ENCODE assay signal across 1 cellular context in the genomic region with DNA sequence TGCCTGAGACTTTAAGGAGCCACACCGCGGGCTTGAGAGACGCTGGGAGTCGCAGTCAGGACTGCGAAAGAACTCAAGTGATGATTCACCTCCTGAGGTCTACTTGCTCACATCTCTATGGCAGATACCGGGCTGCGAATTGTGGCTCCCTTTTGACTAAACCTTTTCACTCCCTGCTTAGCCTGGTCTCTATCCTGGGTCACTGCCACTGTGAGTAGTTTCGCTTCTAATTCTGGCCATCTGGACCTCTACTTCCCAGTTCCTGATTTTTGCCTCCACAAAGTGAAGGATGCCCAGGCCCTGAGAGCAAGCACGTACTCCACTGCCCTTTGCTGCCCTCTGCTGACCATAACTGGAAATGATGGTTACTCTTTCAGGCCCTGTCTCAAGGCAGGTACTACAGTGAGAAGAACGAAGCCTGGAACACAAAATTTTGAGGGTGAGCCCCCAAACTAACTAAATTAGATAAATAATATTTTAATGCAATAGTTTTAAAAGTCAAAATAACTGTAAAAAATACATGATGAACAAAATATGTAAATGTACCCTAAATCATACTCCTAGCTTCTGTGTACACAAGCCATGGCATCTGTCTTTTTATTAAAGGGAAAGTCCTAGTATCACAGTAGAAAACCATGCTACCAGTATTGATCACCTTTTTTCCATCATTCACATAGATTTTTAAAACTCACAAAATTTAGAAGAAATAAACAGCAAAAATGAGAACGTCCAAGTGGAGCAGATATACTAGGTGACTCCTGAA.
TF ChIP-seq lines count a peak whose summit lies in the region.

No MANE protein-coding gene starts in this region.

TF ChIP-seq in GM23338, 12 proteins besides CTCF, POLR2A, EP300 and RAD21 (continued from another document):
- TF ChIP-seq, protein P1, sequence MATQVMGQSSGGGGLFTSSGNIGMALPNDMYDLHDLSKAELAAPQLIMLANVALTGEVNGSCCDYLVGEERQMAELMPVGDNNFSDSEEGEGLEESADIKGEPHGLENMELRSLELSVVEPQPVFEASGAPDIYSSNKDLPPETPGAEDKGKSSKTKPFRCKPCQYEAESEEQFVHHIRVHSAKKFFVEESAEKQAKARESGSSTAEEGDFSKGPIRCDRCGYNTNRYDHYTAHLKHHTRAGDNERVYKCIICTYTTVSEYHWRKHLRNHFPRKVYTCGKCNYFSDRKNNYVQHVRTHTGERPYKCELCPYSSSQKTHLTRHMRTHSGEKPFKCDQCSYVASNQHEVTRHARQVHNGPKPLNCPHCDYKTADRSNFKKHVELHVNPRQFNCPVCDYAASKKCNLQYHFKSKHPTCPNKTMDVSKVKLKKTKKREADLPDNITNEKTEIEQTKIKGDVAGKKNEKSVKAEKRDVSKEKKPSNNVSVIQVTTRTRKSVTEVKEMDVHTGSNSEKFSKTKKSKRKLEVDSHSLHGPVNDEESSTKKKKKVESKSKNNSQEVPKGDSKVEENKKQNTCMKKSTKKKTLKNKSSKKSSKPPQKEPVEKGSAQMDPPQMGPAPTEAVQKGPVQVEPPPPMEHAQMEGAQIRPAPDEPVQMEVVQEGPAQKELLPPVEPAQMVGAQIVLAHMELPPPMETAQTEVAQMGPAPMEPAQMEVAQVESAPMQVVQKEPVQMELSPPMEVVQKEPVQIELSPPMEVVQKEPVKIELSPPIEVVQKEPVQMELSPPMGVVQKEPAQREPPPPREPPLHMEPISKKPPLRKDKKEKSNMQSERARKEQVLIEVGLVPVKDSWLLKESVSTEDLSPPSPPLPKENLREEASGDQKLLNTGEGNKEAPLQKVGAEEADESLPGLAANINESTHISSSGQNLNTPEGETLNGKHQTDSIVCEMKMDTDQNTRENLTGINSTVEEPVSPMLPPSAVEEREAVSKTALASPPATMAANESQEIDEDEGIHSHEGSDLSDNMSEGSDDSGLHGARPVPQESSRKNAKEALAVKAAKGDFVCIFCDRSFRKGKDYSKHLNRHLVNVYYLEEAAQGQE (IDR thresholded peaks at IDR 0.05; ENCODE audit: unreplicated experiment): no peak
- no peak for TF ChIP-seq EZH2 (IDR thresholded peaks at IDR 0.05; ENCODE audit: low read depth, unreplicated experiment)
- TF ChIP-seq JUNB (IDR thresholded peaks at IDR 0.05; ENCODE audit: unreplicated experiment): no peak
- TF ChIP-seq CREB1 (CRISPR knock-in tag; IDR thresholded peaks at IDR 0.05; ENCODE audit: low read depth): no peak
- TF ChIP-seq, protein P2, sequence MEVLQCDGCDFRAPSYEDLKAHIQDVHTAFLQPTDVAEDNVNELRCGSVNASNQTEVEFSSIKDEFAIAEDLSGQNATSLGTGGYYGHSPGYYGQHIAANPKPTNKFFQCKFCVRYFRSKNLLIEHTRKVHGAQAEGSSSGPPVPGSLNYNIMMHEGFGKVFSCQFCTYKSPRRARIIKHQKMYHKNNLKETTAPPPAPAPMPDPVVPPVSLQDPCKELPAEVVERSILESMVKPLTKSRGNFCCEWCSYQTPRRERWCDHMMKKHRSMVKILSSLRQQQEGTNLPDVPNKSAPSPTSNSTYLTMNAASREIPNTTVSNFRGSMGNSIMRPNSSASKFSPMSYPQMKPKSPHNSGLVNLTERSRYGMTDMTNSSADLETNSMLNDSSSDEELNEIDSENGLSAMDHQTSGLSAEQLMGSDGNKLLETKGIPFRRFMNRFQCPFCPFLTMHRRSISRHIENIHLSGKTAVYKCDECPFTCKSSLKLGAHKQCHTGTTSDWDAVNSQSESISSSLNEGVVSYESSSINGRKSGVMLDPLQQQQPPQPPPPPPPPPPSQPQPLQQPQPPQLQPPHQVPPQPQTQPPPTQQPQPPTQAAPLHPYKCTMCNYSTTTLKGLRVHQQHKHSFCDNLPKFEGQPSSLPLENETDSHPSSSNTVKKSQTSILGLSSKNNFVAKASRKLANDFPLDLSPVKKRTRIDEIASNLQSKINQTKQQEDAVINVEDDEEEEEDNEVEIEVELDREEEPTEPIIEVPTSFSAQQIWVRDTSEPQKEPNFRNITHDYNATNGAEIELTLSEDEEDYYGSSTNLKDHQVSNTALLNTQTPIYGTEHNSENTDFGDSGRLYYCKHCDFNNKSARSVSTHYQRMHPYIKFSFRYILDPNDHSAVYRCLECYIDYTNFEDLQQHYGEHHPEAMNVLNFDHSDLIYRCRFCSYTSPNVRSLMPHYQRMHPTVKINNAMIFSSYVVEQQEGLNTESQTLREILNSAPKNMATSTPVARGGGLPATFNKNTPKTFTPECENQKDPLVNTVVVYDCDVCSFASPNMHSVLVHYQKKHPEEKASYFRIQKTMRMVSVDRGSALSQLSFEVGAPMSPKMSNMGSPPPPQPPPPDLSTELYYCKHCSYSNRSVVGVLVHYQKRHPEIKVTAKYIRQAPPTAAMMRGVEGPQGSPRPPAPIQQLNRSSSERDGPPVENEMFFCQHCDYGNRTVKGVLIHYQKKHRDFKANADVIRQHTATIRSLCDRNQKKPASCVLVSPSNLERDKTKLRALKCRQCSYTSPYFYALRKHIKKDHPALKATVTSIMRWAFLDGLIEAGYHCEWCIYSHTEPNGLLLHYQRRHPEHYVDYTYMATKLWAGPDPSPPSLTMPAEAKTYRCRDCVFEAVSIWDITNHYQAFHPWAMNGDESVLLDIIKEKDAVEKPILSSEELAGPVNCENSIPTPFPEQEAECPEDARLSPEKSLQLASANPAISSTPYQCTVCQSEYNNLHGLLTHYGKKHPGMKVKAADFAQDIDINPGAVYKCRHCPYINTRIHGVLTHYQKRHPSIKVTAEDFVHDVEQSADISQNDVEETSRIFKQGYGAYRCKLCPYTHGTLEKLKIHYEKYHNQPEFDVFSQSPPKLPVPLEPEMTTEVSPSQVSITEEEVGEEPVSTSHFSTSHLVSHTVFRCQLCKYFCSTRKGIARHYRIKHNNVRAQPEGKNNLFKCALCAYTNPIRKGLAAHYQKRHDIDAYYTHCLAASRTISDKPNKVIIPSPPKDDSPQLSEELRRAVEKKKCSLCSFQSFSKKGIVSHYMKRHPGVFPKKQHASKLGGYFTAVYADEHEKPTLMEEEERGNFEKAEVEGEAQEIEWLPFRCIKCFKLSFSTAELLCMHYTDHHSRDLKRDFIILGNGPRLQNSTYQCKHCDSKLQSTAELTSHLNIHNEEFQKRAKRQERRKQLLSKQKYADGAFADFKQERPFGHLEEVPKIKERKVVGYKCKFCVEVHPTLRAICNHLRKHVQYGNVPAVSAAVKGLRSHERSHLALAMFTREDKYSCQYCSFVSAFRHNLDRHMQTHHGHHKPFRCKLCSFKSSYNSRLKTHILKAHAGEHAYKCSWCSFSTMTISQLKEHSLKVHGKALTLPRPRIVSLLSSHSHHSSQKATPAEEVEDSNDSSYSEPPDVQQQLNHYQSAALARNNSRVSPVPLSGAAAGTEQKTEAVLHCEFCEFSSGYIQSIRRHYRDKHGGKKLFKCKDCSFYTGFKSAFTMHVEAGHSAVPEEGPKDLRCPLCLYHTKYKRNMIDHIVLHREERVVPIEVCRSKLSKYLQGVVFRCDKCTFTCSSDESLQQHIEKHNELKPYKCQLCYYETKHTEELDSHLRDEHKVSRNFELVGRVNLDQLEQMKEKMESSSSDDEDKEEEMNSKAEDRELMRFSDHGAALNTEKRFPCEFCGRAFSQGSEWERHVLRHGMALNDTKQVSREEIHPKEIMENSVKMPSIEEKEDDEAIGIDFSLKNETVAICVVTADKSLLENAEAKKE (CRISPR knock-in tag; IDR thresholded peaks at IDR 0.05): no peak
- TF ChIP-seq POLR2AphosphoS5 (IDR thresholded peaks at IDR 0.05; ENCODE audit: low read depth): no peak
- TF ChIP-seq NANOG (IDR thresholded peaks at IDR 0.05; ENCODE audit: borderline replicate concordance): no peak
- TF ChIP-seq ZNF331 (CRISPR knock-in tag; IDR thresholded peaks at IDR 0.05; ENCODE audit: low read depth): no peak
- TF ChIP-seq EZH2phosphoT487 (IDR thresholded peaks at IDR 0.05; ENCODE audit: unreplicated experiment): no peak
